Comparison of ENCODE assay signal across 9 cellular contexts in the genomic region with DNA sequence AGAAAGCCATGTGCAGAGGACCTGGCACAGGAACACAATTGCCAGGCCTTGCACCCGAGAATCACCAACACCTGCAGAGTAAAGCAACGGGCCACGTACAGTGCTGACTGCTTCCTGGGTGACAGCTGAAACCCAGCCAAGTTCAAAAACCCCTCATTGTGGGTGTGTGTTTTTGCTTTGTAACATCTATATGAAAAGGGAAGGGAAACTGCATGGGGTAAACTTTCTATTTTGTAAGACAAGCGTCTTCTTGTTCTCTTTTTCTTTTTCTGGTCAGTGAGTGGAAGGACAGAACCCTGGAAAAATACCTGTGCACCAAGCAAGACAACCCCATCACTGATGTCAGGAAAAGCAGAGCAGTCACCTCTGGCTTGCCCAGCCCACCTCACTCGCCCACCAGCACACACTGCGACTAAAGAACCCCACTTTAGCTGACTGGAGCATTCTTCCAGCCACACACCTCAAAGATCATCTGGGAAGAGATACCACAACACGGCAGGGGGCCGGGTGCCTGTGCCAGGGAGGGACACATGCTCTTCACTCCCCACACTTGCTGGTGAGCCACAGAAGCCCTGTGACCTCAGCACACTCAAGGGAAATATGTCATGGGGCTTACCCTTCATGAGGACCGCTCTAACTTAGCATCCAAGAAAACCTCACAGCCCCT.
DNase-seq lines count a peak whose midpoint lies in the region; ATAC-seq lines count a peak whose summit lies in the region.
"Had no signal": no experiment of that assay in that cellular context is flagged by ENCODE, and none has a peak within 500 bp of the region (broad histone marks: within the 10 kb centered on the region; RNA-seq: fewer than 3 reads in every experiment).

No MANE protein-coding gene starts in this region.

- H3K27ac Mint-ChIP-seq in T-cell, result peak overlapping the region; percentile 38 to 83

- H3K4me3 Mint-ChIP-seq in T-cell, result peak overlapping the region in 1 of 3 donors; percentile 48

- peak; percentile 91 for ATAC-seq in GM19043 (IDR thresholded peaks at IDR 0.05; ENCODE audit: low read depth, unreplicated experiment)
- ATAC-seq in HG03066 (IDR thresholded peaks at IDR 0.05; ENCODE audit: low read depth, unreplicated experiment), result peak; percentile 83
- ATAC-seq in T-cell (replicated peaks in 1 of 4), result peak; percentile 37 to 82 (median 58)

- DNase-seq in Daoy (ENCODE audit: low read depth) (peak; percentile 44), T-cell (peak in 3 of 34 experiments; percentile 3 to 40 (median 8)), iPS-NIHi11 (ENCODE audit: low spot score) (no peak), HCEC 1CT (no peak), G401 (ENCODE audit: low spot score) (no peak)
- peak; percentile 8 for DNase-seq in stimulated activated CD8-positive, alpha-beta memory T cell treated with anti-CD3 and anti-CD28 coated beads, Interleukin-2, amount 100 ng/mL, for 48 hours (ENCODE audit: low read depth in 2 of 2)
- DNase-seq: pancreas had no signal

- no peaks in the 10 kb centered on the region for H3K27me3 Mint-ChIP-seq in T-cell

- H3K4me1 Mint-ChIP-seq in T-cell, result peaks cover 14 to 21% (median 16%) of the 10 kb centered on the region in 3 donors

- CTCF ChIA-PET in T-cell (lab: Charles Lee), result no interaction called here

- no peaks in the 10 kb centered on the region for H3K36me3 Mint-ChIP-seq in T-cell

- POLR2A ChIA-PET in T-cell (lab: Charles Lee), result no interaction called here

- H3K9me3 Mint-ChIP-seq in T-cell, result no peaks in the 10 kb centered on the region

- in situ Hi-C loops in G401 (cut with HindIII; ENCODE audit: low sequenced_read_pairs), result no loop called here

Comparison
In these comparisons a context has a peak if more than half of its experiments do, and no peak if none do; other contexts are left out.
1. DNase-seq: peak in Daoy (single experiment) and stimulated activated CD8-positive, alpha-beta memory T cell treated with anti-CD3 and anti-CD28 coated beads, Interleukin-2, amount 100 ng/mL, for 48 hours (2 of 2); none in iPS-NIHi11 (single experiment), HCEC 1CT (single experiment) and G401 (single experiment).
2. Peak in every context shown above with its lines, with median percentiles within 50 percentile points of each other: ATAC-seq.